In genomic region chr5:104513621-104514020, GRCh38 we compare ENCODE assay signal across 3 cellular contexts.
TF ChIP-seq lines count a peak whose summit lies in the region.

No MANE protein-coding gene starts in this region.

TF ChIP-seq in HCT116, 20 proteins besides CTCF, POLR2A, EP300 and RAD21:
- no peak for TF ChIP-seq ZNF274 (IDR thresholded peaks at IDR 0.05; ENCODE audit: low read depth, low read length)
- TF ChIP-seq FOSL1 (IDR thresholded peaks at IDR 0.05; ENCODE audit: low read depth), result no peak
- no peak for TF ChIP-seq EGR1 (IDR thresholded peaks at IDR 0.05; ENCODE audit: low read depth)
- TF ChIP-seq SP1 (IDR thresholded peaks at IDR 0.05; ENCODE audit: low read depth), result no peak
- TF ChIP-seq ZFX (IDR thresholded peaks at IDR 0.05), result no peak
- TF ChIP-seq EZH2phosphoT487 (IDR thresholded peaks at IDR 0.05; ENCODE audit: borderline replicate concordance), result no peak

TF ChIP-seq in SK-N-SH, 30 proteins besides CTCF, POLR2A, EP300 and RAD21:
- no peak for TF ChIP-seq RFX5 (IDR thresholded peaks at IDR 0.05; ENCODE audit: low read length)
TF ChIP-seq in SK-N-SH: peak in this region for 0.

TF ChIP-seq in endothelial cell of umbilical vein, 7 proteins besides CTCF, POLR2A, EP300 and RAD21:
- no peak for TF ChIP-seq MAX (IDR thresholded peaks at IDR 0.05; ENCODE audit: insufficient read depth, insufficient read length)
- no peak for TF ChIP-seq EZH2 (IDR thresholded peaks at IDR 0.05; ENCODE audit: borderline replicate concordance, low read depth, low read length, severe bottlenecking)
- no peak for TF ChIP-seq POLR2AphosphoS5 (IDR thresholded peaks at IDR 0.05; ENCODE audit: insufficient read depth, low read depth, low read length)
- TF ChIP-seq JUN (IDR thresholded peaks at IDR 0.05; ENCODE audit: borderline replicate concordance, insufficient read depth, insufficient read length, low read depth), result no peak
- no peak for TF ChIP-seq FOS (IDR thresholded peaks at IDR 0.05; ENCODE audit: borderline replicate concordance, insufficient read depth, low read length)
- no peak for TF ChIP-seq GATA2 (IDR thresholded peaks at IDR 0.05; ENCODE audit: insufficient read depth, insufficient read length, low read depth, low read length)
- no peak for TF ChIP-seq MYC (IDR thresholded peaks at IDR 0.05; ENCODE audit: low read depth, low read length)
TF ChIP-seq in endothelial cell of umbilical vein: peak in this region for 0.
